1 cellular context compared by ENCODE assay signal in the genomic region with DNA sequence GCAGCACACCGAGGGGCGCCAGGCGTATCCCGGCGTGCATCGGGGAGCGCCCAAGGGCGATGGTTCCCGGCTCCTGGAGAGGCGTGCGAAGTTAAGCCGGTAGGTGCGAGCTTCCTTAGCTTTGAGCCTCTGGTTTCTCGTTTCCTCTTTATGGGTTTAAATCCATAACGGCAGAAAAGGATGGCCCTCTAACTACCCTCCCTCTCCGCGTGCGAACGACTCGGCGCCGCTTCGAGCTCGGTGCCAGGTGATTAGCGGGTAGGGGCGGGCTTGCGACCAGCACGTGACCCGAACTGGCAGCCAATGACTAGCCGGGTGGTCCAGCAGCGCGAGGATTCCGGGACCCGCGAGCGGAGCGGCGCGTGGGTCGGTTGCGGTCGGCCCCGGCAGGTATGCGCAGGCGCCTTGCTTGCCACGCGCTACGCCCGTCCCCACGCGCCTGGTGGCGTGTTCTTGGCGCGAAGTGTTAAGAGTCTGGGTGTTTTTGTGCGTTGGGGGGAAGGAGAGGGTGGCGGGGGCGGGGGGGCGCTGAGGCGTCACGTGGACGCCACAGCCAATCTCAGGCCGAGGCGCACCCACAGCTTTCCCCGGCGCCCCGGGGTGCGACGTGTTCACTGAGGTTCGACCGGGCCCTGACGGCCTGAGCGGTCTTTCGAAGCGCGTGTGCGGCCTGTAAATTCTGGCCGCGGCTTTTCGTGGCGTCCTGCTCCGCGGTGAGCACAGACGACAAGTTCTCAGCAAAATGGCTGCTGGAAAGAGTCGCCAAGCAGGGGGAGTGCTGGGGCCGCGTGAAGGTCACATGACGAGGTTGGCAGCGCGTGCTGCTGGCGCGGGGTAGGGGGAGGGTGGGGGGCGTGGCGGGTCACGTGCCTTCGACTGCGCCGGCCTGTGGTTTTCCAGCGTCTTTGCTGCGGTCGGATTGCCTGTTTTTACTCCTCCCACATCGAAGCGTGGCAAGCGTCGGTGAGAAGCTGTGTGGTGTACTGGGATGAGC.
TF ChIP-seq lines count a peak whose summit lies in the region.

No MANE protein-coding gene starts in this region.

TF ChIP-seq in IMR-90, 13 proteins besides CTCF, POLR2A, EP300 and RAD21 (continued from another document):
- TF ChIP-seq, protein P1, sequence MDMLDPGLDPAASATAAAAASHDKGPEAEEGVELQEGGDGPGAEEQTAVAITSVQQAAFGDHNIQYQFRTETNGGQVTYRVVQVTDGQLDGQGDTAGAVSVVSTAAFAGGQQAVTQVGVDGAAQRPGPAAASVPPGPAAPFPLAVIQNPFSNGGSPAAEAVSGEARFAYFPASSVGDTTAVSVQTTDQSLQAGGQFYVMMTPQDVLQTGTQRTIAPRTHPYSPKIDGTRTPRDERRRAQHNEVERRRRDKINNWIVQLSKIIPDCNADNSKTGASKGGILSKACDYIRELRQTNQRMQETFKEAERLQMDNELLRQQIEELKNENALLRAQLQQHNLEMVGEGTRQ (IDR thresholded peaks at IDR 0.05; ENCODE audit: low read depth, low read length): peak; percentile 97
